ENCODE assay signal across 18 cellular contexts in genomic region chr14:39841088-39841487, GRCh38.
A peak's percentile ranks its signal among the peaks of the same experiment; 100 is the strongest.
DNase-seq lines count a peak whose midpoint lies in the region; ATAC-seq and TF ChIP-seq lines count a peak whose summit lies in the region.
"Had no signal": no experiment of that assay in that cellular context is flagged by ENCODE, and none has a peak within 500 bp of the region (broad histone marks: within the 10 kb centered on the region; RNA-seq: fewer than 3 reads in every experiment).

No MANE protein-coding gene starts in this region.

- CTCF ChIA-PET in T-cell (lab: Charles Lee) = no interaction called here

- H2BK5ac ChIP-seq in mesenchymal stem cell (ENCODE audit: low read depth, low read length, poor library complexity, severe bottlenecking) = no peak overlapping the region

- no peaks in the 10 kb centered on the region for H3K9me3 ChIP-seq in OCI-LY1 (ENCODE audit: low read length)
- H3K9me3 ChIP-seq in mesenchymal stem cell (ENCODE audit: control insufficient read depth, low read length) = no peaks in the 10 kb centered on the region
- H3K9me3 ChIP-seq: pancreas had no signal

- no peak overlapping the region for H3K4ac ChIP-seq in mesenchymal stem cell (ENCODE audit: low read depth in 1 of 2, low read length in 2 of 2)

- TF ChIP-seq CTCF in OCI-LY1 (IDR thresholded peaks at IDR 0.05; ENCODE audit: low read length) (no peak), mesothelial cell of epicardium (IDR thresholded peaks at IDR 0.05; ENCODE audit: unreplicated experiment) (no peak)

- no peak overlapping the region for H3K27ac ChIP-seq in OCI-LY1 (ENCODE audit: low read depth, low read length, poor library complexity, severe bottlenecking)
- no peak overlapping the region for H3K27ac ChIP-seq in mesenchymal stem cell (ENCODE audit: low read length, poor library complexity, severe bottlenecking)
- H3K27ac ChIP-seq: cardiac muscle cell, GM23248, pancreas had no signal

- H3K4me3 Mint-ChIP-seq in mesothelial cell of epicardium = no peak overlapping the region
- no peak overlapping the region for H3K4me3 Mint-ChIP-seq in T-cell

- H3K4me3 ChIP-seq in OCI-LY1 (ENCODE audit: low read depth, low read length, poor library complexity, severe bottlenecking) = no peak overlapping the region
- no peak overlapping the region for H3K4me3 ChIP-seq in mesenchymal stem cell (ENCODE audit: insufficient read depth in 1 of 2, low read depth in 1 of 2, low read length in 2 of 2)
- H3K4me3 ChIP-seq: cardiac muscle cell, GM23248, mucosa of descending colon, pancreas had no signal

- no peaks in the 10 kb centered on the region for H3K9me2 ChIP-seq in OCI-LY1 (ENCODE audit: low read depth, low read length)

- H2BK12ac ChIP-seq in mesenchymal stem cell (ENCODE audit: low read length in 2 of 2) = no peak overlapping the region

- H2AFZ ChIP-seq in OCI-LY1 (ENCODE audit: low read length) (peak overlapping the region; percentile 43; the same call in 1 of the 2 replicates), mesenchymal stem cell (ENCODE audit: low read depth, low read length) (no peak overlapping the region)
- H2AFZ ChIP-seq: GM23248 had no signal

- no peaks in the 10 kb centered on the region for H3K79me1 ChIP-seq in mesenchymal stem cell (replicated peaks; ENCODE audit: low read length, poor library complexity, severe bottlenecking)

- H3K4me1 ChIP-seq in OCI-LY1 (ENCODE audit: insufficient read depth, low read length, severe bottlenecking) (no peaks in the 10 kb centered on the region), mesenchymal stem cell (ENCODE audit: control insufficient read depth, insufficient read depth, low read depth, low read length) (no peaks in the 10 kb centered on the region)
- H3K4me1 ChIP-seq: pancreas had no signal

- H3K27ac Mint-ChIP-seq in mesothelial cell of epicardium (no peak overlapping the region), T-cell (no peak overlapping the region)

- H3K36me3 ChIP-seq in OCI-LY1 (ENCODE audit: insufficient read depth, low read length) (no peaks in the 10 kb centered on the region), mesenchymal stem cell (ENCODE audit: control insufficient read depth in 1 of 2, insufficient read depth in 2 of 2, low read depth in 1 of 2, low read length in 2 of 2) (no peaks in the 10 kb centered on the region)
- H3K36me3 ChIP-seq: cardiac muscle cell, pancreas had no signal

- H2AK5ac ChIP-seq in mesenchymal stem cell (ENCODE audit: low read length, severe bottlenecking) = no peak overlapping the region

- POLR2A ChIA-PET in T-cell (lab: Charles Lee) = no interaction called here

- H4K8ac ChIP-seq in mesenchymal stem cell (ENCODE audit: low read length) = no peak overlapping the region

- H3K4me1 Mint-ChIP-seq in mesothelial cell of epicardium = no peaks in the 10 kb centered on the region
- H3K4me1 Mint-ChIP-seq in T-cell = no peaks in the 10 kb centered on the region

- H3K9me3 Mint-ChIP-seq in mesothelial cell of epicardium (no peaks in the 10 kb centered on the region), T-cell (peaks cover 0 to 11% (median 8%) of the 10 kb centered on the region in 3 donors)

- H3K27me3 ChIP-seq in OCI-LY1 (ENCODE audit: insufficient read depth, low read length) (no peaks in the 10 kb centered on the region), mesenchymal stem cell (ENCODE audit: control insufficient read depth in 1 of 2, insufficient read depth in 1 of 2, low read length in 2 of 2) (no peaks in the 10 kb centered on the region)
- H3K27me3 ChIP-seq: cardiac muscle cell, pancreas had no signal

- H3K18ac ChIP-seq in mesenchymal stem cell (ENCODE audit: low read depth in 1 of 2, low read length in 2 of 2) = no peak overlapping the region

- H3F3A ChIP-seq in OCI-LY1 (ENCODE audit: insufficient read depth, low read length) = no peaks in the 10 kb centered on the region

- no peak overlapping the region for H3K9ac ChIP-seq in OCI-LY1 (ENCODE audit: low read length)
- no peak overlapping the region for H3K9ac ChIP-seq in mesenchymal stem cell (ENCODE audit: low read length)
- H3K9ac ChIP-seq: GM23248 had no signal

- H3K4me2 ChIP-seq in OCI-LY1 (ENCODE audit: low read length) (no peak overlapping the region), mesenchymal stem cell (ENCODE audit: low read length, poor library complexity, severe bottlenecking) (no peak overlapping the region)

- H3K27me3 Mint-ChIP-seq in mesothelial cell of epicardium (ENCODE audit: low read depth) (no peaks in the 10 kb centered on the region), T-cell (no peaks in the 10 kb centered on the region)

- no peaks in the 10 kb centered on the region for H4K20me1 ChIP-seq in OCI-LY1 (ENCODE audit: insufficient read depth, low read length)

- no peak overlapping the region for H3K23ac ChIP-seq in mesenchymal stem cell (ENCODE audit: low read length in 2 of 2)

- H3K36me3 Mint-ChIP-seq in mesothelial cell of epicardium (no peaks in the 10 kb centered on the region), T-cell (no peaks in the 10 kb centered on the region)

- ATAC-seq in GM18868 (IDR thresholded peaks at IDR 0.05; ENCODE audit: unreplicated experiment) (peak; percentile 57), HG02938 (IDR thresholded peaks at IDR 0.05; ENCODE audit: unreplicated experiment) (peak; percentile 82), T-cell (replicated peaks in 1 of 4) (no peak)
- ATAC-seq: mucosa of descending colon, pancreas had no signal

- H2BK120ac ChIP-seq in mesenchymal stem cell (ENCODE audit: low read depth, low read length) = no peak overlapping the region

- peak; percentile 23 for DNase-seq in mesenchymal stem cell
- no peak for DNase-seq in activated CD4-positive, alpha-beta T cell treated with anti-CD3 and anti-CD28 coated beads for 48 hours
- DNase-seq in mesothelial cell of epicardium (ENCODE audit: low spot score in 2 of 2, unreplicated experiment in 2 of 2) = no peak
- DNase-seq in GOT3 (lab: John Stamatoyannopoulos, UW) = no peak
- DNase-seq in T-cell = no peak
- DNase-seq: activated naive CD4-positive, alpha-beta T cell treated with Interleukin-2 at 50 U/mL for 16 hours; DMS153; effector CD8-positive, alpha-beta T cell; GM23248; mucosa of descending colon; NCI-H1092; NCI-H2227 treated with DMSO at 0.1 percent for 48 hours; pancreas; stimulated activated CD4-positive, alpha-beta T cell treated with anti-CD3 and anti-CD28 coated beads, Interleukin-12 subunit alpha, Interleukin-12 subunit beta, amount 100 ng/mL, for 4 hours had no signal

- H2BK15ac ChIP-seq in mesenchymal stem cell (ENCODE audit: low read depth, poor library complexity, severe bottlenecking) = no peak overlapping the region

- no peak overlapping the region for H3K14ac ChIP-seq in mesenchymal stem cell (ENCODE audit: low read length in 2 of 2)

- no peak overlapping the region for H4K91ac ChIP-seq in mesenchymal stem cell (ENCODE audit: low read length)

- no peaks in the 10 kb centered on the region for H3K79me2 ChIP-seq in OCI-LY1 (ENCODE audit: insufficient read depth, low read length)

Comparison
In these comparisons a context has a peak if more than half of its experiments do, and no peak if none do; other contexts are left out.
1. ATAC-seq: peak in GM18868 (single experiment) and HG02938 (single experiment); none in T-cell (0 of 4).